1 cellular context compared by ENCODE assay signal in genomic region chr19:49983645-49984229, GRCh38.
TF ChIP-seq lines count a peak whose summit lies in the region.

No MANE protein-coding gene starts in this region.

TF ChIP-seq in GM12878, 131 proteins besides CTCF, POLR2A, EP300 and RAD21:
- TF ChIP-seq YY1 (IDR thresholded peaks at IDR 0.05; ENCODE audit: low read depth, low read length) (0 out of 2 replicates have a peak, but pooled peaks have one; percentile 58), RB1 (IDR thresholded peaks at IDR 0.05; ENCODE audit: borderline replicate concordance) (0 out of 2 replicates have a peak, but pooled peaks have one; percentile 57), SMC3 (IDR thresholded peaks at IDR 0.05; ENCODE audit: borderline replicate concordance, low read length) (peak; percentile 90), NBN (IDR thresholded peaks at IDR 0.05) (no peak), ELK1 (IDR thresholded peaks at IDR 0.05; ENCODE audit: low read depth, low read length) (no peak), HDGF (IDR thresholded peaks at IDR 0.05) (0 out of 2 replicates have a peak, but pooled peaks have one; percentile 40), HDAC6 (IDR thresholded peaks at IDR 0.05; ENCODE audit: unreplicated experiment) (no peak), POLR2AphosphoS5 (IDR thresholded peaks at IDR 0.05; ENCODE audit: low read length) (no peak), ZNF207 (IDR thresholded peaks at IDR 0.05; ENCODE audit: borderline replicate concordance) (peak; percentile 70), POU2F2 (IDR thresholded peaks at IDR 0.05; ENCODE audit: borderline replicate concordance, low read depth, low read length) (peak; percentile 53; the same call in 1 of the 3 replicates)
TF ChIP-seq in GM12878: peak in this region for 6.
